In the genomic region with DNA sequence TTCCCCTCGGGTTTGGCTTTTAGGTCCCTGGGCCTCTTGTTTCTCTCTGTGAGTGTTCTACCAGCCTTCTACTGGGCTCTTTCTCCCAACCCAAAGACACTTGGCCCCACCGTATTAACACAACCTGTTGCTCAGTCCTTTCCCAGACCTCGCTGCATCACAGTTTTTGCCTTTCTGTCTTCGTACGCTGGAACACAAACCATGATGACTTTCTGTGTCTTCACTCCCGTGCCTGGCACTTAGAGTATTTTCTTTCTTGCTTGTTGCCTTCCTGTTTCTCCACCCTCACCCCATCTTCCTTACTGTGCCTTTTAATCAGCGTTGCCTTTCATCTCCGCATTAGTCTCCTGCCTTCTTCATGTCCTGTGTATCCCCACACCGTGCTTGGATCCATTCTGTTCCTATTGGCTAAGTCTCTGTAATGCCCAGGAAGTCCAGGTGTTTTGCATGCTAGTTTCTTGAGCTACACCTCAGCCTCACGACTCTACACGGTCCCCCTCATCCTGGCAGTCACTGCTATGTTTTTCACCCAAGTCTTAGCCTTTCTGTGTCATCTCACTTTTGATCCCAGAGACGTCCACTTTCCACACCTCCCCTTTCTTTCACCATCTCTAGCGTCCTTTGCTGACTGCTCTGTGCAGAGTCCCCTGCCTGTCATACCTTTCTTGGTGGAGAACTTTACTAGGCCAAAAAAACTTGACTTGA, we compare ENCODE assay signal across 8 cellular contexts. TPM values are rescaled to one million over a fixed set of nuclear protein-coding genes. Genes with fewer than 3 reads are reported as not detected.
DNase-seq lines count a peak whose midpoint lies in the region; ATAC-seq and TF ChIP-seq lines count a peak whose summit lies in the region.

No MANE protein-coding gene starts in this region.

- H3K27ac ChIP-seq in DND-41 (ENCODE audit: low read length) (peak overlapping the region; percentile 80), OCI-LY7 (ENCODE audit: low read depth, low read length, poor library complexity, severe bottlenecking) (peak overlapping the region; percentile 66), endodermal cell (ENCODE audit: low read depth, low read length) (no peak overlapping the region)

- CTCF ChIA-PET in OCI-LY7 (lab: Charles Lee; ENCODE audit: unreplicated experiment): interaction anchor here (0.7 kb wide), 1 partner anchor 15 kb away, joined by 3 read pairs; no protein-coding TSS in a partner anchor

- H3K4me3 ChIP-seq in DND-41 (ENCODE audit: low read depth in 1 of 2, low read length in 2 of 2): peak overlapping the region; percentile 91 to 97; a peak in 3 of 4 replicates
- H3K4me3 ChIP-seq in OCI-LY7 (ENCODE audit: low read depth, low read length, poor library complexity, severe bottlenecking): peak overlapping the region; percentile 97
- peak overlapping the region; percentile 85 for H3K4me3 ChIP-seq in endodermal cell (ENCODE audit: low read length)

- ATAC-seq in DND-41 (ENCODE audit: insufficient read depth, low read depth): no peak
- no peak for ATAC-seq in HG03342 (IDR thresholded peaks at IDR 0.05; ENCODE audit: unreplicated experiment)

- H3K9ac ChIP-seq in DND-41 (ENCODE audit: low read depth, low read length): peak overlapping the region; percentile 96
- H3K9ac ChIP-seq in endodermal cell (ENCODE audit: extremely low read depth, low read length, poor library complexity, severe bottlenecking): peak overlapping the region; percentile 80

- H3K27ac Mint-ChIP-seq in endodermal cell (peak overlapping the region; percentile 86), osteocyte (ENCODE audit: unreplicated experiment) (peak overlapping the region; percentile 91)

- H3K4me2 ChIP-seq in DND-41 (ENCODE audit: insufficient read depth, low read length): peak overlapping the region; percentile 99
- peak overlapping the region; percentile 100 for H3K4me2 ChIP-seq in OCI-LY7 (ENCODE audit: low read length)

- WGBS in endodermal cell (ENCODE audit: insufficient coverage in 1 of 2, insufficient read length in 1 of 2), 2 experiments: 17 to 20% methylated on average over 13 of the region's 13 CpGs

- H3K9me2 ChIP-seq in OCI-LY7 (ENCODE audit: insufficient read depth, low read length): no peaks in the 10 kb centered on the region

- H3K9me3 Mint-ChIP-seq in endodermal cell: no peaks in the 10 kb centered on the region
- no peaks in the 10 kb centered on the region for H3K9me3 Mint-ChIP-seq in osteocyte (ENCODE audit: unreplicated experiment)

- H3K9me3 ChIP-seq in DND-41 (ENCODE audit: insufficient read depth, low read length, severe bottlenecking) (no peaks in the 10 kb centered on the region), OCI-LY7 (ENCODE audit: low read length) (no peaks in the 10 kb centered on the region), endodermal cell (ENCODE audit: control insufficient read depth, low read length) (no peaks in the 10 kb centered on the region)

- H3K4me1 ChIP-seq in DND-41 (ENCODE audit: insufficient read depth, low read length) (peaks cover 46% of the 10 kb centered on the region), OCI-LY7 (ENCODE audit: insufficient read depth, low read length, poor library complexity, severe bottlenecking) (peaks cover 42% of the 10 kb centered on the region), endodermal cell (ENCODE audit: control insufficient read depth, insufficient read depth, low read length) (peaks cover 5% of the 10 kb centered on the region)

- intact Hi-C loops in OCI-LY7 (cut with micrococcal nuclease; ENCODE audit: unreplicated experiment): loop anchor here (2.0 kb wide), 1 partner anchor 18 kb away; no protein-coding TSS in a partner anchor

- H3K27me3 ChIP-seq in DND-41 (ENCODE audit: insufficient read depth, low read length, poor library complexity) (no peaks in the 10 kb centered on the region), endodermal cell (ENCODE audit: control insufficient read depth, insufficient read depth, low read length, poor library complexity, severe bottlenecking) (no peaks in the 10 kb centered on the region)

- peaks cover 59% of the 10 kb centered on the region for H4K20me1 ChIP-seq in DND-41 (ENCODE audit: insufficient read depth, low read length)
- H4K20me1 ChIP-seq in OCI-LY7 (ENCODE audit: insufficient read depth, low read length): peaks cover 42% of the 10 kb centered on the region

- DNase-seq in DND-41 (peak; percentile 14), OCI-LY7 (ENCODE audit: low spot score) (peak; percentile 42), endodermal cell (no peak), osteocyte (ENCODE audit: extremely low spot score, unreplicated experiment) (no peak), mesenteric fat pad (ENCODE audit: low spot score) (no peak), NCI-H446 (lab: John Stamatoyannopoulos, UW) (no peak), SK-N-DZ (ENCODE audit: low spot score) (no peak)

- H3K27me3 Mint-ChIP-seq in endodermal cell (ENCODE audit: insufficient read depth) (no peaks in the 10 kb centered on the region), osteocyte (ENCODE audit: unreplicated experiment) (no peaks in the 10 kb centered on the region)

- H3K36me3 ChIP-seq in DND-41 (ENCODE audit: insufficient read depth, low read length) (peaks cover 48% of the 10 kb centered on the region), OCI-LY7 (ENCODE audit: insufficient read depth, low read length) (peaks cover 50% of the 10 kb centered on the region), endodermal cell (ENCODE audit: control insufficient read depth, insufficient read depth, low read length) (peaks cover 23% of the 10 kb centered on the region)

- H3K4me3 Mint-ChIP-seq in endodermal cell: peak overlapping the region; percentile 92
- H3K4me3 Mint-ChIP-seq in osteocyte (ENCODE audit: unreplicated experiment): peak overlapping the region; percentile 94

- H3K36me3 Mint-ChIP-seq in endodermal cell (ENCODE audit: low read depth): peaks cover 6% of the 10 kb centered on the region
- peaks cover 6% of the 10 kb centered on the region for H3K36me3 Mint-ChIP-seq in osteocyte (ENCODE audit: unreplicated experiment)

- BruUV-seq in OCI-LY7 (replicated peaks; lab: Mats Ljungman, UMichigan): no TSS peak

- POLR2A ChIA-PET in OCI-LY7 (lab: Charles Lee): interaction anchor here (0.5 kb wide), 1 partner anchor 935 kb away, joined by 3 read pairs; no protein-coding TSS in a partner anchor

- H3K79me2 ChIP-seq in DND-41 (ENCODE audit: insufficient read depth, low read length) (peaks cover 66% of the 10 kb centered on the region), OCI-LY7 (ENCODE audit: insufficient read depth, low read depth, low read length) (peaks cover 63% of the 10 kb centered on the region)

- TF ChIP-seq CTCF in DND-41 (IDR thresholded peaks at IDR 0.05; ENCODE audit: borderline replicate concordance, extremely low read depth, low read length, poor library complexity, severe bottlenecking) (no peak), OCI-LY7 (conservative IDR thresholded peaks at IDR 0.05; ENCODE audit: low read length) (no peak), endodermal cell (conservative IDR thresholded peaks at IDR 0.05) (no peak), osteocyte (IDR thresholded peaks at IDR 0.05) (no peak)

- H3K4me1 Mint-ChIP-seq in endodermal cell: peaks cover 54% of the 10 kb centered on the region
- H3K4me1 Mint-ChIP-seq in osteocyte (ENCODE audit: unreplicated experiment): peaks cover 36% of the 10 kb centered on the region

- H2AFZ ChIP-seq in DND-41 (ENCODE audit: low read depth, low read length) (no peak overlapping the region), OCI-LY7 (ENCODE audit: low read length) (no peak overlapping the region)

RNA-seq across cellular contexts. Expression of a gene that starts 1.6 kb away (rescaled TPM):
- 20.8 and 22.7 TPM in 2 replicates for total RNA-seq in OCI-LY7 (2014; rRNA removed; shearing (Covaris generic))
- total RNA-seq in OCI-LY7 (2022): 40.1 and 45.4 TPM in 2 replicates
- total RNA-seq in endodermal cell: 10 to 100 TPM; 39.7 to 39.8 TPM
- polyA plus RNA-seq in endodermal cell (2013, experiment 1 of 2): 26.6 TPM
- 27.3 TPM for polyA plus RNA-seq in endodermal cell (2013, experiment 2 of 2)
- 31.8 and 33.4 TPM in 2 replicates for total RNA-seq in osteocyte
- total RNA-seq in mesenteric fat pad: 32.2 TPM
- 15.2 and 15.4 TPM in 2 replicates for polyA plus RNA-seq in SK-N-DZ (2014; cell fraction: cytosol; rRNA removed)
- polyA plus RNA-seq in SK-N-DZ (2014; cell fraction: nucleus; rRNA removed): 9.8 and 11.1 TPM in 2 replicates

RNA-seq across cellular contexts. Expression of a gene that starts 27.3 kb away (rescaled TPM):
- total RNA-seq in OCI-LY7 (2014; rRNA removed; shearing (Covaris generic)): 57.9 and 71.1 TPM in 2 replicates
- total RNA-seq in OCI-LY7 (2022) (81.6 and 81.8 TPM in 2 replicates), endodermal cell (100 to 1,000 TPM in 1 of 2 donors, 10 to 100 TPM in 1; 96.1 to 103 TPM), osteocyte (32.1 and 33.5 TPM in 2 replicates), mesenteric fat pad (16.2 TPM)
- polyA plus RNA-seq in endodermal cell (2013, experiment 1 of 2): 59.8 TPM
- 60.2 TPM for polyA plus RNA-seq in endodermal cell (2013, experiment 2 of 2)
- 59.1 and 74.8 TPM in 2 replicates for polyA plus RNA-seq in SK-N-DZ (2014; cell fraction: cytosol; rRNA removed)
- 37.1 and 53.8 TPM in 2 replicates for polyA plus RNA-seq in SK-N-DZ (2014; cell fraction: nucleus; rRNA removed)

Comparison
In these comparisons a context has a peak if more than half of its experiments do, and no peak if none do; other contexts are left out.
1. DNase-seq: peak in DND-41 (single experiment) and OCI-LY7 (single experiment); none in endodermal cell (single experiment), osteocyte (single experiment), mesenteric fat pad (single experiment), NCI-H446 (0 of 2) and SK-N-DZ (single experiment).
2. Peak in every context shown above with its lines, with median percentiles within 50 percentile points of each other: H3K4me3 ChIP-seq.